In genomic region chr19:8361921-8362793, GRCh38 we compare ENCODE assay signal across 8 cellular contexts. TPM values are rescaled to one million over a fixed set of nuclear protein-coding genes. Genes with fewer than 3 reads are reported as not detected.
DNase-seq lines count a peak whose midpoint lies in the region; ATAC-seq and TF ChIP-seq lines count a peak whose summit lies in the region.

No MANE protein-coding gene starts in this region.

- peaks cover 35% of the 10 kb centered on the region for H3K27me3 Mint-ChIP-seq in activated CD4-positive, alpha-beta T cell treated with anti-CD3 and anti-CD28 coated beads for 36 hours
- peaks cover 39% of the 10 kb centered on the region for H3K27me3 Mint-ChIP-seq in activated CD4-positive, alpha-beta T cell treated with anti-CD3 and anti-CD28 coated beads, Interleukin-2, amount 10 ng/mL, durations not matched to agents 7 days and 5 days
- H3K27me3 Mint-ChIP-seq in endodermal cell (ENCODE audit: insufficient read depth) = peaks cover 51% of the 10 kb centered on the region

- no peaks in the 10 kb centered on the region for H3K9me3 Mint-ChIP-seq in activated CD4-positive, alpha-beta T cell treated with anti-CD3 and anti-CD28 coated beads for 36 hours (ENCODE audit: low read depth)
- no peaks in the 10 kb centered on the region for H3K9me3 Mint-ChIP-seq in activated CD4-positive, alpha-beta T cell treated with anti-CD3 and anti-CD28 coated beads, Interleukin-2, amount 10 ng/mL, durations not matched to agents 7 days and 5 days
- H3K9me3 Mint-ChIP-seq in endodermal cell = no peaks in the 10 kb centered on the region

- H3K36me3 Mint-ChIP-seq in activated CD4-positive, alpha-beta T cell treated with anti-CD3 and anti-CD28 coated beads for 36 hours (ENCODE audit: low read depth) = peaks cover 2% of the 10 kb centered on the region
- H3K36me3 Mint-ChIP-seq in activated CD4-positive, alpha-beta T cell treated with anti-CD3 and anti-CD28 coated beads, Interleukin-2, amount 10 ng/mL, durations not matched to agents 7 days and 5 days (ENCODE audit: low read depth) = no peaks in the 10 kb centered on the region
- H3K36me3 Mint-ChIP-seq in endodermal cell (ENCODE audit: low read depth) = peaks cover 2% of the 10 kb centered on the region

- no peaks in the 10 kb centered on the region for H3K27me3 ChIP-seq in breast epithelium
- no peaks in the 10 kb centered on the region for H3K27me3 ChIP-seq in stomach smooth muscle (ENCODE audit: control insufficient read depth in 1 of 2, insufficient read depth in 2 of 2, low read length in 2 of 2)
- peaks cover 18% of the 10 kb centered on the region for H3K27me3 ChIP-seq in endodermal cell (ENCODE audit: control insufficient read depth, insufficient read depth, low read length, poor library complexity, severe bottlenecking)

- H3K36me3 ChIP-seq in breast epithelium (no peaks in the 10 kb centered on the region), stomach smooth muscle (ENCODE audit: control insufficient read depth in 2 of 2, insufficient read depth in 2 of 2, low read length in 2 of 2) (no peaks in the 10 kb centered on the region), endodermal cell (ENCODE audit: control insufficient read depth, insufficient read depth, low read length) (no peaks in the 10 kb centered on the region)

- peak overlapping the region; percentile 88 to 94 for H3K27ac ChIP-seq in breast epithelium
- peak overlapping the region; percentile 76 for H3K27ac ChIP-seq in stomach smooth muscle (ENCODE audit: low read length)
- no peak overlapping the region for H3K27ac ChIP-seq in endodermal cell (ENCODE audit: low read depth, low read length)

- POLR2A ChIA-PET in activated CD4-positive, alpha-beta T cell treated with anti-CD3 and anti-CD28 coated beads for 36 hours (lab: Charles Lee) = interaction anchor here (0.5 to 1.0 kb wide), 2 partner anchors 49 to 51 kb away, joined by 3 read pairs; partner anchors contain the start of gene MARCHF2
- POLR2A ChIA-PET in activated CD4-positive, alpha-beta T cell treated with anti-CD3 and anti-CD28 coated beads, Interleukin-2, amount 10 ng/mL, durations not matched to agents 7 days and 5 days (lab: Charles Lee) = no interaction called here

- H3K27ac Mint-ChIP-seq in activated CD4-positive, alpha-beta T cell treated with anti-CD3 and anti-CD28 coated beads for 36 hours = peak overlapping the region; percentile 61
- H3K27ac Mint-ChIP-seq in activated CD4-positive, alpha-beta T cell treated with anti-CD3 and anti-CD28 coated beads, Interleukin-2, amount 10 ng/mL, durations not matched to agents 7 days and 5 days = no peak overlapping the region
- no peak overlapping the region for H3K27ac Mint-ChIP-seq in endodermal cell

- CTCF ChIA-PET in activated CD4-positive, alpha-beta T cell treated with anti-CD3 and anti-CD28 coated beads for 36 hours (lab: Charles Lee) = interaction anchor here (0.8 to 3.8 kb wide), 6 partner anchors 8 to 446 kb away, joined by 3 to 25 read pairs (median 4); no protein-coding TSS in a partner anchor
- CTCF ChIA-PET in activated CD4-positive, alpha-beta T cell treated with anti-CD3 and anti-CD28 coated beads, Interleukin-2, amount 10 ng/mL, durations not matched to agents 7 days and 5 days (lab: Charles Lee) = interaction anchor here (1.1 to 2.4 kb wide), 3 partner anchors 9 to 94 kb away, joined by 3 to 9 read pairs (median 4); no protein-coding TSS in a partner anchor

- ATAC-seq in activated CD4-positive, alpha-beta T cell treated with anti-CD3 and anti-CD28 coated beads for 36 hours = peak; percentile 76
- no peak for ATAC-seq in GM21367 (IDR thresholded peaks at IDR 0.05; ENCODE audit: unreplicated experiment)

- no peak overlapping the region for H3K4me3 ChIP-seq in breast epithelium
- peak overlapping the region; percentile 47 to 53 for H3K4me3 ChIP-seq in stomach smooth muscle (ENCODE audit: low read length in 2 of 2)
- no peak overlapping the region for H3K4me3 ChIP-seq in endodermal cell (ENCODE audit: low read length)

- intact Hi-C loops in activated CD4-positive, alpha-beta T cell treated with anti-CD3 and anti-CD28 coated beads for 36 hours (cut with DNase I, micrococcal nuclease) = loop anchor here in 1 of 2 experiments (5.0 kb wide), 1 partner anchor 1550 kb away; no protein-coding TSS in a partner anchor
- intact Hi-C loops in breast epithelium (cut with DNase I; ENCODE audit: low total_unique reads) = no loop called here

- 92 to 93% methylated on average over 5 to 11 of the region's 12 CpGs for WGBS in endodermal cell (ENCODE audit: insufficient coverage in 1 of 2, insufficient read length in 1 of 2), 2 experiments

- no peak for TF ChIP-seq POLR2A in breast epithelium (IDR thresholded peaks at IDR 0.05)

- no peaks in the 10 kb centered on the region for H3K9me3 ChIP-seq in breast epithelium
- no peaks in the 10 kb centered on the region for H3K9me3 ChIP-seq in stomach smooth muscle (ENCODE audit: control insufficient read depth in 2 of 2, low read length in 2 of 2)
- no peaks in the 10 kb centered on the region for H3K9me3 ChIP-seq in endodermal cell (ENCODE audit: control insufficient read depth, low read length)

- H3K4me1 ChIP-seq in breast epithelium (peaks cover 4 to 23% of the 10 kb centered on the region in 2 donors), stomach smooth muscle (ENCODE audit: control insufficient read depth, insufficient read depth, low read length) (peaks cover 40% of the 10 kb centered on the region), endodermal cell (ENCODE audit: control insufficient read depth, insufficient read depth, low read length) (peaks cover 7% of the 10 kb centered on the region)

- H3K9ac ChIP-seq in stomach smooth muscle (ENCODE audit: low read length in 2 of 2) = peak overlapping the region; percentile 21 to 52
- no peak overlapping the region for H3K9ac ChIP-seq in endodermal cell (ENCODE audit: extremely low read depth, low read length, poor library complexity, severe bottlenecking)

- peak; percentile 82 for DNase-seq in activated CD4-positive, alpha-beta T cell treated with anti-CD3 and anti-CD28 coated beads for 36 hours
- no peak for DNase-seq in activated CD4-positive, alpha-beta T cell treated with anti-CD3 and anti-CD28 coated beads, Interleukin-2, amount 10 ng/mL, durations not matched to agents 7 days and 5 days
- peak; percentile 84 to 90 for DNase-seq in NCI-H524 (lab: John Stamatoyannopoulos, UW)
- peak; percentile 97 to 98 for DNase-seq in breast epithelium (ENCODE audit: low spot score in 2 of 2)
- peak; percentile 99 for DNase-seq in kidney tubule cell (ENCODE audit: low spot score)
- DNase-seq in endodermal cell = no peak

- H3K4me3 Mint-ChIP-seq in activated CD4-positive, alpha-beta T cell treated with anti-CD3 and anti-CD28 coated beads for 36 hours = no peak overlapping the region
- H3K4me3 Mint-ChIP-seq in activated CD4-positive, alpha-beta T cell treated with anti-CD3 and anti-CD28 coated beads, Interleukin-2, amount 10 ng/mL, durations not matched to agents 7 days and 5 days = no peak overlapping the region
- no peak overlapping the region for H3K4me3 Mint-ChIP-seq in endodermal cell

- H3K4me1 Mint-ChIP-seq in activated CD4-positive, alpha-beta T cell treated with anti-CD3 and anti-CD28 coated beads for 36 hours = peaks cover 21% of the 10 kb centered on the region
- H3K4me1 Mint-ChIP-seq in activated CD4-positive, alpha-beta T cell treated with anti-CD3 and anti-CD28 coated beads, Interleukin-2, amount 10 ng/mL, durations not matched to agents 7 days and 5 days = peaks cover 18% of the 10 kb centered on the region
- H3K4me1 Mint-ChIP-seq in endodermal cell = peaks cover 15% of the 10 kb centered on the region

- TF ChIP-seq CTCF in breast epithelium (IDR thresholded peaks at IDR 0.05) (no peak), endodermal cell (conservative IDR thresholded peaks at IDR 0.05) (no peak)

RNA-seq across cellular contexts. Expression of gene ANGPTL4, which starts 1.8 kb away (rescaled TPM):
- 1 to 10 TPM; 7.4 to 7.9 TPM for total RNA-seq in activated CD4-positive, alpha-beta T cell treated with anti-CD3 and anti-CD28 coated beads for 36 hours
- total RNA-seq in activated CD4-positive, alpha-beta T cell treated with anti-CD3 and anti-CD28 coated beads, Interleukin-2, amount 10 ng/mL, durations not matched to agents 7 days and 5 days = not detected
- 100 to 1,000 TPM in 2 of 3 donors, 10 to 100 TPM in 1; 90.9 to 186 (median 118) TPM for total RNA-seq in breast epithelium
- 10 to 100 TPM; 10.9 to 13.2 TPM for total RNA-seq in endodermal cell
- polyA plus RNA-seq in endodermal cell (2013, experiment 1 of 2) = 4.2 TPM
- 2.9 TPM for polyA plus RNA-seq in endodermal cell (2013, experiment 2 of 2)

RNA-seq across cellular contexts. Expression of gene KANK3, which starts 19.1 kb away (rescaled TPM):
- total RNA-seq in activated CD4-positive, alpha-beta T cell treated with anti-CD3 and anti-CD28 coated beads for 36 hours = 1 to 10 TPM in 1 of 2 experiments, under 1 TPM in 1; 0.98 to 1.1 TPM
- 1 to 10 TPM; 1.3 to 2.7 TPM for total RNA-seq in activated CD4-positive, alpha-beta T cell treated with anti-CD3 and anti-CD28 coated beads, Interleukin-2, amount 10 ng/mL, durations not matched to agents 7 days and 5 days
- total RNA-seq in breast epithelium (10 to 100 TPM in 1 of 3 donors, 1 to 10 TPM in 2; 5.6 to 26.2 (median 7.8) TPM), endodermal cell (1 to 10 TPM; 2.3 to 2.6 TPM)
- polyA plus RNA-seq in endodermal cell (2013, experiment 1 of 2) = 1.6 TPM
- 1.4 TPM for polyA plus RNA-seq in endodermal cell (2013, experiment 2 of 2)

RNA-seq across cellular contexts. Expression of gene RAB11B, which starts 28.0 kb away (rescaled TPM):
- 10 to 100 TPM; 74.3 to 93.4 TPM for total RNA-seq in activated CD4-positive, alpha-beta T cell treated with anti-CD3 and anti-CD28 coated beads for 36 hours
- total RNA-seq in activated CD4-positive, alpha-beta T cell treated with anti-CD3 and anti-CD28 coated beads, Interleukin-2, amount 10 ng/mL, durations not matched to agents 7 days and 5 days = 100 to 1,000 TPM; 104 to 107 TPM
- total RNA-seq in breast epithelium = 10 to 100 TPM; 39.5 to 57.7 (median 41.3) TPM
- total RNA-seq in endodermal cell = 100 to 1,000 TPM; 137 to 146 TPM
- polyA plus RNA-seq in endodermal cell (2013, experiment 1 of 2) = 116 TPM
- 110 TPM for polyA plus RNA-seq in endodermal cell (2013, experiment 2 of 2)

RNA-seq across cellular contexts. Expression of gene RPS28, which starts 40.9 kb away (rescaled TPM):
- total RNA-seq in activated CD4-positive, alpha-beta T cell treated with anti-CD3 and anti-CD28 coated beads for 36 hours = 1,000 to 10,000 TPM; 1,994 to 2,316 TPM
- total RNA-seq in activated CD4-positive, alpha-beta T cell treated with anti-CD3 and anti-CD28 coated beads, Interleukin-2, amount 10 ng/mL, durations not matched to agents 7 days and 5 days = 1,000 to 10,000 TPM; 1,480 to 2,023 TPM
- total RNA-seq in breast epithelium (1,000 to 10,000 TPM in 1 of 3 donors, 100 to 1,000 TPM in 2; 676 to 1,337 (median 789) TPM), endodermal cell (1,000 to 10,000 TPM; 1,512 to 1,809 TPM)
- 1,091 TPM for polyA plus RNA-seq in endodermal cell (2013, experiment 1 of 2)
- polyA plus RNA-seq in endodermal cell (2013, experiment 2 of 2) = 978 TPM

RNA-seq across cellular contexts. Expression of gene NDUFA7, which starts 41.0 kb away (rescaled TPM):
- 100 to 1,000 TPM in 1 of 2 experiments, 10 to 100 TPM in 1; 90.9 to 112 TPM for total RNA-seq in activated CD4-positive, alpha-beta T cell treated with anti-CD3 and anti-CD28 coated beads for 36 hours
- total RNA-seq in activated CD4-positive, alpha-beta T cell treated with anti-CD3 and anti-CD28 coated beads, Interleukin-2, amount 10 ng/mL, durations not matched to agents 7 days and 5 days = 10 to 100 TPM; 61.8 to 65.6 TPM
- total RNA-seq in breast epithelium (10 to 100 TPM; 23.2 to 27.5 (median 25.8) TPM), endodermal cell (10 to 100 TPM; 75.7 to 86.2 TPM)
- polyA plus RNA-seq in endodermal cell (2013, experiment 1 of 2) = 132 TPM
- polyA plus RNA-seq in endodermal cell (2013, experiment 2 of 2) = 134 TPM

Comparison
In these comparisons a context has a peak if more than half of its experiments do, and no peak if none do; other contexts are left out.
1. DNase-seq: peak in activated CD4-positive, alpha-beta T cell treated with anti-CD3 and anti-CD28 coated beads for 36 hours (single experiment), NCI-H524 (2 of 2), breast epithelium (2 of 2) and kidney tubule cell (single experiment); none in activated CD4-positive, alpha-beta T cell treated with anti-CD3 and anti-CD28 coated beads, Interleukin-2, amount 10 ng/mL, durations not matched to agents 7 days and 5 days (single experiment) and endodermal cell (single experiment).
2. RNA of gene ANGPTL4, which starts 1.8 kb away (total RNA-seq): 90.9 to 186 TPM in breast epithelium, 10.9 to 13.2 TPM in endodermal cell and 7.4 to 7.9 TPM in activated CD4-positive, alpha-beta T cell treated with anti-CD3 and anti-CD28 coated beads for 36 hours; not detected in activated CD4-positive, alpha-beta T cell treated with anti-CD3 and anti-CD28 coated beads, Interleukin-2, amount 10 ng/mL, durations not matched to agents 7 days and 5 days; every median in the first group is over 4 times any median in the second.
3. H3K4me3 ChIP-seq: peak in stomach smooth muscle (2 of 2); none in breast epithelium (0 of 3) and endodermal cell (single experiment).